In the genomic region with DNA sequence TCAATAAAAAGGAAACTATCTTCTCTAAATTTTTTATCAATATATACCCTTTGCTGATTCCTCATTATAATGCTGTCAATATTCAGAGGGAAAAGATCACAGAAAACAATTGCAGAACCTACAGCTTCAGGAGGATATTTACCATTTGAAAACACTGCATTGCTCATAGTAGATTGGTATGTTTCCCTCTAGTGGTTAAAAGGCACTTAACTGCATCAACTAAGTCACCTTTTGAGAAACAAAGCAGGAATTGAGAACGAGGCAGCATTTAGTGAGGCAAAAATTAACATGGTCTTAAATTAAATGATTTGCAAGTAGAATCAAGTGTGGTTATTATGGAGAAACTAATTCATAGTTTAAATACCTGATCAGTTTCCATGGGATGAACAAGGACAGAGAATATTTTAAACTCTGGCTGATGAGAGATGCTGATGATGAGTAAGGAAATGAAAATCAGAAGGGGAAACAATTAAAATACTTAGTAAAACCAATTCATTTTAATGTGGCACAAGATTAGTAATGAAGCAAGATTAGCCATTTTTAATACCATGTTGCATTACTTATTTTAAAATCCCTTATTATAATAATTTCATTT, we compare ENCODE assay signal across 8 cellular contexts.
DNase-seq lines count a peak whose midpoint lies in the region; ATAC-seq and TF ChIP-seq lines count a peak whose summit lies in the region.

No MANE protein-coding gene starts in this region.

- 45% methylated on average over 1 of the region's 1 CpG for WGBS in prostate gland

- peak in 3 of 4 experiments; percentile 23 to 36 (median 32) for TF ChIP-seq CTCF in prostate gland (IDR thresholded peaks at IDR 0.05)

- intact Hi-C loops in prostate gland (cut with DNase I), result no loop called here

- H3K36me3 ChIP-seq in prostate gland, result no peaks in the 10 kb centered on the region

- H3K27me3 ChIP-seq in prostate gland (replicated peaks; ENCODE audit: insufficient read depth), result no peaks in the 10 kb centered on the region

- no peaks in the 10 kb centered on the region for H3K9me3 ChIP-seq in prostate gland

- H3K4me1 ChIP-seq in prostate gland (replicated peaks), result no peaks in the 10 kb centered on the region

- peak; percentile 71 for ATAC-seq in HG02852 (IDR thresholded peaks at IDR 0.05; ENCODE audit: unreplicated experiment)

- no peak overlapping the region for H3K4me3 ChIP-seq in prostate gland

- DNase-seq in DMS114 treated with DMSO at 0.1 percent for 48 hours (lab: John Stamatoyannopoulos, UW; ENCODE audit: unreplicated experiment) (peak; percentile 53), NCI-H226 (peak; percentile 3), cerebellum (ENCODE audit: low spot score) (peak; percentile 29), prostate gland (ENCODE audit: low spot score) (no peak), HCEC 1CT (no peak), nucleus accumbens (lab: John Stamatoyannopoulos, UW) (no peak)
- DNase-seq in activated naive CD4-positive, alpha-beta T cell treated with Interleukin-2 at 50 U/mL for 16 hours, result no peak

- no peak for TF ChIP-seq POLR2A in prostate gland (IDR thresholded peaks at IDR 0.05)

- no peak overlapping the region for H3K27ac ChIP-seq in prostate gland

Comparison
In these comparisons a context has a peak if more than half of its experiments do, and no peak if none do; other contexts are left out.
1. DNase-seq: peak in DMS114 treated with DMSO at 0.1 percent for 48 hours (single experiment), NCI-H226 (single experiment) and cerebellum (single experiment); none in prostate gland (single experiment), activated naive CD4-positive, alpha-beta T cell treated with Interleukin-2 at 50 U/mL for 16 hours (single experiment), HCEC 1CT (single experiment) and nucleus accumbens (0 of 56).